In the genomic region with DNA sequence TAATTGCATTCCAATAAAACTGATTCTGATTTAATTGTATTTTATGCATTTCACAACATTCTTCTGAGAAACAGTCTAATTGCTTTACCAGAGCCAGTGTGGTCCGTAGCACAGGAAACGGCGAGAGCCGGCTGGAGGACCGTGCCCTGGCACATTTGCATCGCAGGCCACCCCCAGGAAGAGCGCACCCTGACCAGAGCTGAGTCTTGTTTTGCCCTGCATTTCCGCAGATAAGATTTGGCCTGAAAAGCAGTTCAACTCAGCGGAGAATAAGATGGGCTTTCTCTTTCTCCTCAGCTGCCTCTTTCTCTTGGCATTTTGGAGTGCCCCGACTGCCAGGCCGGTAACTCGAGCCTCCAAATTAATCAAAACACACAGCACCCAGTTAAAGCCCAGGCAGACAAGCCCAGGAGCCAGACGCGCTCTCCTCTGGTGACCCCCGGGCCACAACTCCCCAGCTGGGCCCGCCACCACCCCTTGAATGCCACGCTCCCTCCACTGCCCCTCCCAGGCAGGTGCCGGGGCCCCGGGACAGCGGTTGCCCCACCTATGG, we compare ENCODE assay signal across 8 cellular contexts. TPM values are rescaled to one million over a fixed set of nuclear protein-coding genes. Genes with fewer than 3 reads are reported as not detected.
DNase-seq lines count a peak whose midpoint lies in the region; ATAC-seq, FAIRE-seq and TF ChIP-seq lines count a peak whose summit lies in the region.

No MANE protein-coding gene starts in this region.

- H3K79me2 ChIP-seq in HepG2 (ENCODE audit: insufficient read depth, low read length), result no peaks in the 10 kb centered on the region

- TF ChIP-seq CTCF in body of pancreas (IDR thresholded peaks at IDR 0.05), result no peak
- TF ChIP-seq CTCF in HepG2 (CRISPR knock-in tag; IDR thresholded peaks at IDR 0.05), result no peak
- no peak for TF ChIP-seq CTCF in uterus (IDR thresholded peaks at IDR 0.05)

- H3K9me3 ChIP-seq in body of pancreas (no peaks in the 10 kb centered on the region), HepG2 (ENCODE audit: low read length) (no peaks in the 10 kb centered on the region), uterus (no peaks in the 10 kb centered on the region)

- no peak overlapping the region for H2AFZ ChIP-seq in HepG2 (ENCODE audit: low read length)

- H3K36me3 ChIP-seq in body of pancreas (replicated peaks in 1 of 2; ENCODE audit: insufficient read depth in 1 of 2, low read depth in 2 of 2) (no peaks in the 10 kb centered on the region), HepG2 (replicated peaks in 1 of 2; ENCODE audit: control insufficient read depth in 1 of 2, insufficient read depth in 2 of 2, low read length in 2 of 2) (no peaks in the 10 kb centered on the region), uterus (no peaks in the 10 kb centered on the region)

- peak in 1 of 3 donors; percentile 14 for TF ChIP-seq POLR2A in body of pancreas (IDR thresholded peaks at IDR 0.05)
- TF ChIP-seq POLR2A in HepG2 (IDR thresholded peaks at IDR 0.05; ENCODE audit: insufficient read depth in 1 of 2, low read depth in 2 of 2, low read length in 2 of 2), result no peak
- no peak for TF ChIP-seq POLR2A in uterus (IDR thresholded peaks at IDR 0.05)

- POLR2A ChIA-PET in HepG2 (lab: Yijun Ruan, JAX), result no interaction called here

- CTCF ChIA-PET in HepG2 (lab: Yijun Ruan, JAX; ENCODE audit: low intra/inter-chr PET ratio, low total read pairs), result no interaction called here

- no TSS peak for BruUV-seq in HepG2 (replicated peaks; lab: Mats Ljungman, UMichigan)

- peak overlapping the region in 3 of 4 donors; percentile 56 to 67 (median 64) for H3K27ac ChIP-seq in body of pancreas
- H3K27ac ChIP-seq in HepG2 (ENCODE audit: extremely low read length, insufficient read depth, low read length), result no peak overlapping the region
- H3K27ac ChIP-seq in uterus, result peak overlapping the region in 1 of 2 donors; percentile 21

- DNase-seq in EL (peak; percentile 27), body of pancreas (peak; percentile 19 to 53 (median 21)), HepG2 (ENCODE audit: low spot score) (no peak), uterus (no peak), MV-4-11 (lab: John Stamatoyannopoulos, UW) (no peak), NCI-H2081 treated with DMSO at 0.1 percent for 48 hours (lab: John Stamatoyannopoulos, UW) (no peak)

- peak overlapping the region; percentile 51 for H3K4me2 ChIP-seq in HepG2 (ENCODE audit: low read depth, low read length)

- H3K9ac ChIP-seq in HepG2 (ENCODE audit: insufficient read depth, low read depth, low read length), result no peak overlapping the region

- in situ Hi-C loops in HepG2 (cut with HindIII; ENCODE audit: extremely low pct_ligation_motif_present, low pct_unique_long_range_greater_than_20kb), result no loop called here

- no peaks in the 10 kb centered on the region for H3K27me3 ChIP-seq in body of pancreas
- H3K27me3 ChIP-seq in HepG2 (ENCODE audit: control insufficient read depth in 1 of 2, insufficient read depth in 2 of 2, low read length in 2 of 2), result peaks cover 4 to 40% of the 10 kb centered on the region in 2 experiments
- H3K27me3 ChIP-seq in uterus, result no peaks in the 10 kb centered on the region

- 0 to 2% methylated on average over 16 to 20 of the region's 20 CpGs for WGBS in body of pancreas, 2 donors
- WGBS in HepG2 (ENCODE audit: low lambda C conversion rate), result 12% methylated on average over 18 of the region's 20 CpGs

- intact Hi-C loops in body of pancreas (cut with DNase I), result no loop called here
- intact Hi-C loops in HepG2 (cut with micrococcal nuclease; ENCODE audit: unreplicated experiment), result no loop called here
- intact Hi-C loops in uterus (cut with DNase I; ENCODE audit: low total_unique reads), result no loop called here

- peaks cover 23% of the 10 kb centered on the region for H3K4me1 ChIP-seq in body of pancreas
- H3K4me1 ChIP-seq in HepG2 (ENCODE audit: insufficient read depth, low read length), result peaks cover 17% of the 10 kb centered on the region
- peaks cover 0 to 13% of the 10 kb centered on the region in 2 donors for H3K4me1 ChIP-seq in uterus

- no peaks in the 10 kb centered on the region for H4K20me1 ChIP-seq in HepG2 (ENCODE audit: insufficient read depth, low read length)

- TF ChIP-seq EP300 in HepG2 (IDR thresholded peaks at IDR 0.05; ENCODE audit: low read depth in 2 of 2, low read length in 2 of 2) (no peak), HepG2 (CRISPR knock-in tag; IDR thresholded peaks at IDR 0.05; ENCODE audit: borderline replicate concordance) (no peak)

- FAIRE-seq in HepG2 (lab: Jason Lieb, UNC), result no peak

- peak overlapping the region; percentile 69 to 74 for H3K4me3 ChIP-seq in body of pancreas
- peak overlapping the region; percentile 15 to 47 (median 36); a peak in 3 of 6 replicates for H3K4me3 ChIP-seq in HepG2 (replicated peaks in 1 of 3; ENCODE audit: insufficient read depth in 1 of 3, low read depth in 2 of 3, low read length in 3 of 3)
- H3K4me3 ChIP-seq in uterus, result peak overlapping the region; percentile 9 to 51

- no peak for TF ChIP-seq RAD21 in HepG2 (CRISPR knock-in tag; IDR thresholded peaks at IDR 0.05)

- ATAC-seq in GM19452 (IDR thresholded peaks at IDR 0.05; ENCODE audit: unreplicated experiment) (peak; percentile 78), HG03432 (IDR thresholded peaks at IDR 0.05; ENCODE audit: unreplicated experiment) (peak; percentile 68), body of pancreas (peak; percentile 48), HepG2 (peak; percentile 37)

TF ChIP-seq in HepG2, 621 proteins besides CTCF, POLR2A, EP300 and RAD21:
- TF ChIP-seq CCAR2 (optimal IDR thresholded peaks at IDR 0.05; ENCODE audit: low read depth, low read length) (no peak), MTF2 (CRISPR knock-in tag; IDR thresholded peaks at IDR 0.05; ENCODE audit: borderline replicate concordance) (0 out of 2 replicates have a peak, but pooled peaks have one; percentile 50)
TF ChIP-seq in HepG2: peak in this region for 1.

RNA-seq across cellular contexts. Expression of gene COL4A4, which starts 0.5 kb away (rescaled TPM):
- total RNA-seq in body of pancreas, result 10 to 100 TPM in 1 of 2 donors, 1 to 10 TPM in 1; 2.3 to 10.5 TPM
- total RNA-seq in HepG2 (2016; rRNA removed; fragmentation: Illumina TruSeq; extraction: Trizol), result not detected in 2 replicates
- total RNA-seq in HepG2 (2016; cell fraction: cytosol; rRNA removed; fragmentation: Illumina TruSeq; extraction: Trizol; ENCODE audit: low read depth), result not detected in 2 replicates
- not detected in 2 replicates for total RNA-seq in HepG2 (2016; cell fraction: insoluble cytoplasmic fraction; rRNA removed; fragmentation: Illumina TruSeq; extraction: Trizol)
- total RNA-seq in HepG2 (2016; cell fraction: membrane; rRNA removed; fragmentation: Illumina TruSeq; extraction: Trizol), result not detected in 2 replicates
- not detected in 2 replicates for total RNA-seq in HepG2 (2016; cell fraction: nucleus; rRNA removed; fragmentation: Illumina TruSeq; extraction: Trizol)
- not detected in 2 replicates for polyA plus RNA-seq in HepG2 (2011; rRNA removed)
- polyA plus RNA-seq in HepG2 (2011; cell fraction: cytosol; rRNA removed), result not detected in 2 replicates
- not detected in 2 replicates for polyA plus RNA-seq in HepG2 (2011; cell fraction: nucleus; rRNA removed)
- polyA plus RNA-seq in HepG2 (2012), result 0.01 and 0.03 TPM in 2 replicates
- not detected in 2 replicates for polyA plus RNA-seq in HepG2 (2016; cell fraction: cytosol; fragmentation: Illumina TruSeq; extraction: Trizol; ENCODE audit: low read depth)
- not detected in 2 replicates for polyA plus RNA-seq in HepG2 (2016; cell fraction: insoluble cytoplasmic fraction; fragmentation: Illumina TruSeq; extraction: Trizol; ENCODE audit: low read depth)
- polyA plus RNA-seq in HepG2 (2016; cell fraction: membrane; fragmentation: Illumina TruSeq; extraction: Trizol; ENCODE audit: low read depth), result not detected in 2 replicates
- polyA plus RNA-seq in HepG2 (2016; cell fraction: nucleus; fragmentation: Illumina TruSeq; extraction: Trizol; ENCODE audit: insufficient read depth, low read depth), result not detected in 2 replicates
- 6.9 TPM in 1 of 2 replicates, not detected in the other for polyA minus RNA-seq in HepG2 (2011; rRNA and poly(A)+ RNA removed; ENCODE audit: low replicate concordance)
- 0.09 TPM in 1 of 2 replicates, not detected in the other for polyA minus RNA-seq in HepG2 (2011; cell fraction: cytosol; rRNA and poly(A)+ RNA removed)
- under 0.01 TPM in 2 replicates for polyA minus RNA-seq in HepG2 (2011; cell fraction: nucleus; rRNA and poly(A)+ RNA removed)
- total RNA-seq in uterus, result 1 to 10 TPM in 3 of 4 donors, under 1 TPM in 1; 0.76 to 6.4 (median 3.4) TPM

RNA-seq across cellular contexts. Expression of gene COL4A3, which starts 0.9 kb away (rescaled TPM):
- 10 to 100 TPM in 1 of 2 donors, 1 to 10 TPM in 1; 1.6 to 16.5 TPM for total RNA-seq in body of pancreas
- 0.02 TPM in 1 of 2 replicates, not detected in the other for total RNA-seq in HepG2 (2016; rRNA removed; fragmentation: Illumina TruSeq; extraction: Trizol)
- total RNA-seq in HepG2 (2016; cell fraction: cytosol; rRNA removed; fragmentation: Illumina TruSeq; extraction: Trizol; ENCODE audit: low read depth), result 0.09 and 0.10 TPM in 2 replicates
- total RNA-seq in HepG2 (2016; cell fraction: insoluble cytoplasmic fraction; rRNA removed; fragmentation: Illumina TruSeq; extraction: Trizol), result 0.02 TPM in 1 of 2 replicates, not detected in the other
- 0.03 and 0.07 TPM in 2 replicates for total RNA-seq in HepG2 (2016; cell fraction: membrane; rRNA removed; fragmentation: Illumina TruSeq; extraction: Trizol)
- total RNA-seq in HepG2 (2016; cell fraction: nucleus; rRNA removed; fragmentation: Illumina TruSeq; extraction: Trizol), result 0.09 TPM in 1 of 2 replicates, not detected in the other
- polyA plus RNA-seq in HepG2 (2011; rRNA removed), result not detected in 2 replicates
- polyA plus RNA-seq in HepG2 (2011; cell fraction: cytosol; rRNA removed), result not detected in 2 replicates
- not detected in 2 replicates for polyA plus RNA-seq in HepG2 (2011; cell fraction: nucleus; rRNA removed)
- not detected in 2 replicates for polyA plus RNA-seq in HepG2 (2012)
- not detected in 2 replicates for polyA plus RNA-seq in HepG2 (2016; cell fraction: cytosol; fragmentation: Illumina TruSeq; extraction: Trizol; ENCODE audit: low read depth)
- polyA plus RNA-seq in HepG2 (2016; cell fraction: insoluble cytoplasmic fraction; fragmentation: Illumina TruSeq; extraction: Trizol; ENCODE audit: low read depth), result not detected in 2 replicates
- polyA plus RNA-seq in HepG2 (2016; cell fraction: membrane; fragmentation: Illumina TruSeq; extraction: Trizol; ENCODE audit: low read depth), result not detected in 2 replicates
- not detected in 2 replicates for polyA plus RNA-seq in HepG2 (2016; cell fraction: nucleus; fragmentation: Illumina TruSeq; extraction: Trizol; ENCODE audit: insufficient read depth, low read depth)
- polyA minus RNA-seq in HepG2 (2011; rRNA and poly(A)+ RNA removed; ENCODE audit: low replicate concordance), result 5.8 TPM in 1 of 2 replicates, not detected in the other
- polyA minus RNA-seq in HepG2 (2011; cell fraction: cytosol; rRNA and poly(A)+ RNA removed), result not detected in 2 replicates
- 0.12 and 0.26 TPM in 2 replicates for polyA minus RNA-seq in HepG2 (2011; cell fraction: nucleus; rRNA and poly(A)+ RNA removed)
- total RNA-seq in uterus, result 1 to 10 TPM in 2 of 4 donors, under 1 TPM in 2; 0.26 to 7.6 (median 3.5) TPM

Comparison
In these comparisons a context has a peak if more than half of its experiments do, and no peak if none do; other contexts are left out.
1. DNase-seq: peak in EL (single experiment) and body of pancreas (4 of 4); none in HepG2 (single experiment), uterus (0 of 2), MV-4-11 (single experiment) and NCI-H2081 treated with DMSO at 0.1 percent for 48 hours (single experiment).
2. Peak in every context shown above with its lines, with median percentiles within 50 percentile points of each other: ATAC-seq and H3K4me3 ChIP-seq.